14 cellular contexts compared by ENCODE assay signal in genomic region chr17:1142503-1143095, GRCh38.
"Had no signal": no experiment of that assay in that cellular context is flagged by ENCODE, and none has a peak within 500 bp of the region (broad histone marks: within the 10 kb centered on the region; RNA-seq: fewer than 3 reads in every experiment).

No MANE protein-coding gene starts in this region.

- H3K9me3 ChIP-seq: adrenal gland, prostate gland, SK-N-SH had no signal

- ATAC-seq: activated T-helper 17 cell treated with anti-CD3 and anti-CD28 coated beads, Interleukin-2, amount 50 U/mL, for 72 hours; effector memory CD8-positive, alpha-beta T cell; left lobe of liver had no signal

- H3K4me1 ChIP-seq: adrenal gland, prostate gland had no signal

- H3K9ac ChIP-seq: SK-N-SH had no signal

- H3K27ac ChIP-seq: adrenal gland, prostate gland had no signal

- H3K36me3 ChIP-seq: adrenal gland, prostate gland had no signal

- H3K27me3 ChIP-seq: adrenal gland had no signal

- H3K4me2 ChIP-seq: SK-N-SH had no signal

- DNase-seq: activated B cell treated with CpG ODN at 0.5 μM for 24 hours; activated CD4-positive, alpha-beta T cell treated with anti-CD3 and anti-CD28 coated beads, Interleukin-2, amount 10 ng/mL, durations not matched to agents 7 days and 5 days; activated CD8-positive, alpha-beta memory T cell treated with anti-CD3 and anti-CD28 coated beads for 24 hours; activated naive CD4-positive, alpha-beta T cell treated with anti-CD3 and anti-CD28 coated beads, Interleukin-2, amount 10 ng/mL, durations not matched to agents 7 days and 5 days; adrenal gland; cerebellar nuclear complex; effector memory CD8-positive, alpha-beta T cell; immature natural killer cell; SK-N-SH; stimulated activated CD4-positive, alpha-beta T cell treated with anti-CD3 and anti-CD28 coated beads, Interleukin-12 subunit alpha, Interleukin-12 subunit beta, amount 100 ng/mL, for 4 hours; stimulated activated naive CD4-positive, alpha-beta T cell treated with Interleukin-2 at 50 U/mL for 16 hours had no signal

- H3K4me3 ChIP-seq: adrenal gland, prostate gland had no signal
